In the genomic region with DNA sequence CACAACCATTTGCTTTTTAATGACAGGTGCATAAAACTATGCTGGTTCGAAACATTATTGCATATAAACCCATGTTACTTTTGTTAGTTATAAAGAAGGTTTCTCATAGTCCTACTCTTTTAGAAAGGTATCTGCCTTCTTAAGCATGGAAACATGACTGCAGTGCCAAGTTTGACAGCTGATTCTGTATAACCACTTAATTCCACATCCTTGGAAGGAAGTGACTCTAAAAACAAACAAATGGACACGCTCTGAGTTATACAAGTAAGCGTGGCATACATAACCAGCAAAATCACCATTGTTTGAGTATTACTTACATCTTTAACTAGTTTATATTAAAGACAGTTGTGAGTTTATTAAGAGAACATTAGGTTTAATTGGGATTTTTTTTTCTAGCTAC, we compare ENCODE assay signal across 19 cellular contexts.
DNase-seq lines count a peak whose midpoint lies in the region; ATAC-seq, FAIRE-seq and TF ChIP-seq lines count a peak whose summit lies in the region.
"Had no signal": no experiment of that assay in that cellular context is flagged by ENCODE, and none has a peak within 500 bp of the region (broad histone marks: within the 10 kb centered on the region; RNA-seq: fewer than 3 reads in every experiment).

No MANE protein-coding gene starts in this region.

- H2AFZ ChIP-seq in astrocyte (ENCODE audit: low read depth, low read length): no peak overlapping the region

- intact Hi-C loops in psoas muscle (cut with DNase I): loop anchor here in 1 of 2 donors (10.0 kb wide), 1 partner anchor 300 kb away; no protein-coding TSS in a partner anchor
- intact Hi-C loops in CD4-positive, alpha-beta T cell (cut with DNase I, micrococcal nuclease): no loop called here

- peaks cover 16% of the 10 kb centered on the region for H3K4me1 Mint-ChIP-seq in astrocyte (ENCODE audit: low read depth, unreplicated experiment)
- H3K4me1 Mint-ChIP-seq in CD4-positive, alpha-beta T cell (ENCODE audit: low read depth): no peaks in the 10 kb centered on the region
- H3K4me1 Mint-ChIP-seq: B cell; CD8-positive, alpha-beta memory T cell had no signal

- no peak for FAIRE-seq in astrocyte (lab: Jason Lieb, UNC)
- FAIRE-seq: GM18507, K562, RCC 7860 had no signal

- no peaks in the 10 kb centered on the region for H3K79me2 ChIP-seq in astrocyte (ENCODE audit: insufficient read depth, low read length)

- peaks cover 2% of the 10 kb centered on the region for H3K9me3 Mint-ChIP-seq in astrocyte (ENCODE audit: unreplicated experiment)
- H3K9me3 Mint-ChIP-seq in CD4-positive, alpha-beta T cell: no peaks in the 10 kb centered on the region

- H3K36me3 Mint-ChIP-seq in astrocyte (ENCODE audit: low read depth, unreplicated experiment): peaks cover 2% of the 10 kb centered on the region
- H3K36me3 Mint-ChIP-seq in CD4-positive, alpha-beta T cell (ENCODE audit: low read depth): no peaks in the 10 kb centered on the region
- H3K36me3 Mint-ChIP-seq: CD8-positive, alpha-beta memory T cell had no signal

- 25 to 36% (median 29%) methylated on average over 3 of the region's 3 CpGs for WGBS in psoas muscle, 3 donors

- H3K9me3 ChIP-seq in astrocyte (ENCODE audit: insufficient read depth, low read depth, low read length) (no peaks in the 10 kb centered on the region), psoas muscle (no peaks in the 10 kb centered on the region)
- no peaks in the 10 kb centered on the region for H3K9me3 ChIP-seq in CD4-positive, alpha-beta T cell (ENCODE audit: control insufficient read depth, low read length)

- H3K4me2 ChIP-seq in astrocyte (ENCODE audit: low read length): no peak overlapping the region

- no peaks in the 10 kb centered on the region for H3K27me3 Mint-ChIP-seq in astrocyte (ENCODE audit: low read depth, unreplicated experiment)
- H3K27me3 Mint-ChIP-seq in CD4-positive, alpha-beta T cell: no peaks in the 10 kb centered on the region
- H3K27me3 Mint-ChIP-seq: B cell; CD8-positive, alpha-beta memory T cell had no signal

- CTCF ChIA-PET in CD4-positive, alpha-beta T cell (lab: Charles Lee): no interaction called here

- no peak overlapping the region for H3K27ac ChIP-seq in astrocyte (ENCODE audit: low read depth, low read length)
- H3K27ac ChIP-seq in psoas muscle: peak overlapping the region; percentile 41
- no peak overlapping the region for H3K27ac ChIP-seq in CD4-positive, alpha-beta T cell (ENCODE audit: low read depth, low read length)

- H3K9ac ChIP-seq in astrocyte (ENCODE audit: low read length): no peak overlapping the region

- H3K4me3 Mint-ChIP-seq in astrocyte (ENCODE audit: unreplicated experiment): no peak overlapping the region
- H3K4me3 Mint-ChIP-seq in CD4-positive, alpha-beta T cell: no peak overlapping the region
- H3K4me3 Mint-ChIP-seq: B cell; CD8-positive, alpha-beta memory T cell had no signal

- peaks cover 16% of the 10 kb centered on the region for H3K4me1 ChIP-seq in astrocyte (ENCODE audit: insufficient read depth, low read length)
- peaks cover 42% of the 10 kb centered on the region for H3K4me1 ChIP-seq in psoas muscle

- H4K20me1 ChIP-seq in astrocyte (ENCODE audit: insufficient read depth, low read length): no peaks in the 10 kb centered on the region

- H3K27ac Mint-ChIP-seq in astrocyte (ENCODE audit: unreplicated experiment): no peak overlapping the region
- no peak overlapping the region for H3K27ac Mint-ChIP-seq in CD4-positive, alpha-beta T cell
- H3K27ac Mint-ChIP-seq: B cell had no signal

- POLR2A ChIA-PET in CD4-positive, alpha-beta T cell (lab: Charles Lee): no interaction called here

- TF ChIP-seq CTCF in astrocyte (IDR thresholded peaks at IDR 0.05; ENCODE audit: insufficient read depth, low read depth, low read length): no peak
- no peak for TF ChIP-seq CTCF in psoas muscle (IDR thresholded peaks at IDR 0.05)
- no peak for TF ChIP-seq CTCF in CD4-positive, alpha-beta T cell (IDR thresholded peaks at IDR 0.05)

- no peaks in the 10 kb centered on the region for H3K36me3 ChIP-seq in astrocyte (ENCODE audit: insufficient read depth, low read length)
- no peaks in the 10 kb centered on the region for H3K36me3 ChIP-seq in psoas muscle (ENCODE audit: insufficient read depth in 1 of 2, low read depth in 1 of 2)

- peak; percentile 18 for DNase-seq in H4 (ENCODE audit: low spot score)
- peak; percentile 70 for DNase-seq in astrocyte (ENCODE audit: low read depth)
- DNase-seq in fibroblast of gingiva (ENCODE audit: low read depth): peak; percentile 57
- no peak for DNase-seq in psoas muscle
- DNase-seq in SK-N-DZ (ENCODE audit: low spot score): no peak
- DNase-seq in CD4-positive, alpha-beta T cell: no peak
- DNase-seq: ACHN; CD8-positive, alpha-beta memory T cell; DMS 273 treated with DMSO at 0.1 percent for 48 hours; NCI-H1092; NCI-H187; NCI-H524; SHP77 had no signal

- ATAC-seq in psoas muscle: no peak
- no peak for ATAC-seq in GM19452 (IDR thresholded peaks at IDR 0.05; ENCODE audit: unreplicated experiment)
- no peak for ATAC-seq in CD4-positive, alpha-beta T cell (ENCODE audit: poor library complexity)
- ATAC-seq: HCT116, K562 had no signal

- H3K4me3 ChIP-seq in astrocyte (ENCODE audit: insufficient read depth, low read depth, low read length) (no peak overlapping the region), psoas muscle (no peak overlapping the region)
- H3K4me3 ChIP-seq: K562 had no signal

- no peaks in the 10 kb centered on the region for H3K27me3 ChIP-seq in astrocyte (ENCODE audit: insufficient read depth, low read length)
- no peaks in the 10 kb centered on the region for H3K27me3 ChIP-seq in psoas muscle (ENCODE audit: insufficient read depth in 3 of 3, low read length in 2 of 3)
- H3K27me3 ChIP-seq in CD4-positive, alpha-beta T cell (ENCODE audit: control insufficient read depth, insufficient read depth, low read length): no peaks in the 10 kb centered on the region

Comparison
In these comparisons a context has a peak if more than half of its experiments do, and no peak if none do; other contexts are left out.
1. DNase-seq: peak in H4 (single experiment), astrocyte (single experiment) and fibroblast of gingiva (single experiment); none in psoas muscle (0 of 2), SK-N-DZ (single experiment) and CD4-positive, alpha-beta T cell (0 of 10).